Comparison of ENCODE assay signal across 17 cellular contexts in the genomic region with DNA sequence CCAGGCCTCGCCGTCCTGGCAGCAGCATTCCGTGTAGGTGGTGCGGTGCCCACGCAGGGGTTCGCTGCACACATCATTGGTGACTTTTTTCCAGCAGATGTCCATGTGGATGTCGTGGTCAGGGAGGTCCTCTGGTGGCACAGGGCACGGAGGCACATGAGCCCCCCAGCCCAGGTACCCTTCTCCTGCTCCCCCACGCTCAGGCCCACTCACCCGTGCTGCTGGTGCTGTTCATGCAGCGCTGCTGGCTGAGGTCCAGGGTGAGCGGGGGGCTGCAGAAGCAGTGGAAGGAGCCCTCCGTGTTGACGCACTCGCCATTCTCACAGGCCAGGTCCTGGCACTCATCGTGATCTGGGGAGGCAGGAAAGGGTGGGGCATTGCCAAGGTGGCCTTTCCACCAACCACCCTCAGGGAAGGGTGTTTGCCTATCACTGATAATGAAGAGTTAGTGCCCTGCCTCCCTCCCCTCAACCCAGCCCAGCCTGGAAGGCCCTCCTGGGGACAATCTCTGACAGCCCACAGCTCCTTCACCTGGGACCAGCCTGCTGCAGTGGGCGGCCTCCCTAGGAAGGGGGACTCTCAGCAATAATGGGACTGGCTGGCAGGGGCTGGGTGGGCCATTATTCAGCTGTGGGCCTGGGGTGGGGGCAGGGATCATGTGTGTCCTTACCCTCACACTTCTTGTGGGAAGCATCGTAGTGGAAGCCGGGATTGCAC.
"Had no signal": no experiment of that assay in that cellular context is flagged by ENCODE, and none has a peak within 500 bp of the region (broad histone marks: within the 10 kb centered on the region; RNA-seq: fewer than 3 reads in every experiment).

No MANE protein-coding gene starts in this region.

- H3K36me3 ChIP-seq: breast epithelium, gastrocnemius medialis, spleen had no signal

- ATAC-seq: activated CD4-positive, alpha-beta T cell treated with anti-CD3 and anti-CD28 coated beads for 36 hours; activated T-helper 17 cell treated with anti-CD3 and anti-CD28 coated beads, Interleukin-2, amount 50 U/mL, for 72 hours; esophagus mucosa; gastrocnemius medialis; naive thymus-derived CD8-positive, alpha-beta T cell; stimulated activated naive B cell treated with anti-CD40 and anti-IgM and Interleukin-4, amounts not matched to agents 10 μg/mL and 1 μg/mL and 100 μg/mL, for 72 hours had no signal

- DNase-seq: activated CD4-positive, alpha-beta T cell treated with anti-CD3 and anti-CD28 coated beads for 36 hours; activated CD4-positive, alpha-beta T cell treated with anti-CD3 and anti-CD28 coated beads, Interleukin-2, amount 50 U/mL, for 48 hours; activated naive CD4-positive, alpha-beta T cell; activated T-cell treated with anti-CD3 and anti-CD28 coated beads, Interleukin-2, amount 50 U/mL, for 1 hour; cerebellar nuclear complex; cortex of kidney; gastrocnemius medialis; naive thymus-derived CD8-positive, alpha-beta T cell; spleen; stimulated activated CD4-positive, alpha-beta T cell treated with anti-CD3 and anti-CD28 coated beads, Interleukin-4, amount 100 ng/mL, for 4 hours; stimulated activated naive B cell treated with anti-CD40 and anti-IgM and Interleukin-4, amounts not matched to agents 10 μg/mL and 1 μg/mL and 100 μg/mL, for 72 hours; SW 1271; thyroid gland had no signal

- H3K4me3 ChIP-seq: breast epithelium, gastrocnemius medialis, spleen, thyroid gland had no signal

- H3K27me3 ChIP-seq: breast epithelium, gastrocnemius medialis, thyroid gland had no signal

- H3K4me1 ChIP-seq: breast epithelium, gastrocnemius medialis, parathyroid adenoma had no signal

- H3K9me3 ChIP-seq: breast epithelium, gastrocnemius medialis, spleen, thyroid gland had no signal

- H3K9ac ChIP-seq: parathyroid adenoma had no signal

- H3K27ac ChIP-seq: gastrocnemius medialis, parathyroid adenoma, spleen, thyroid gland had no signal
